ENCODE assay signal across 1 cellular context in the genomic region with DNA sequence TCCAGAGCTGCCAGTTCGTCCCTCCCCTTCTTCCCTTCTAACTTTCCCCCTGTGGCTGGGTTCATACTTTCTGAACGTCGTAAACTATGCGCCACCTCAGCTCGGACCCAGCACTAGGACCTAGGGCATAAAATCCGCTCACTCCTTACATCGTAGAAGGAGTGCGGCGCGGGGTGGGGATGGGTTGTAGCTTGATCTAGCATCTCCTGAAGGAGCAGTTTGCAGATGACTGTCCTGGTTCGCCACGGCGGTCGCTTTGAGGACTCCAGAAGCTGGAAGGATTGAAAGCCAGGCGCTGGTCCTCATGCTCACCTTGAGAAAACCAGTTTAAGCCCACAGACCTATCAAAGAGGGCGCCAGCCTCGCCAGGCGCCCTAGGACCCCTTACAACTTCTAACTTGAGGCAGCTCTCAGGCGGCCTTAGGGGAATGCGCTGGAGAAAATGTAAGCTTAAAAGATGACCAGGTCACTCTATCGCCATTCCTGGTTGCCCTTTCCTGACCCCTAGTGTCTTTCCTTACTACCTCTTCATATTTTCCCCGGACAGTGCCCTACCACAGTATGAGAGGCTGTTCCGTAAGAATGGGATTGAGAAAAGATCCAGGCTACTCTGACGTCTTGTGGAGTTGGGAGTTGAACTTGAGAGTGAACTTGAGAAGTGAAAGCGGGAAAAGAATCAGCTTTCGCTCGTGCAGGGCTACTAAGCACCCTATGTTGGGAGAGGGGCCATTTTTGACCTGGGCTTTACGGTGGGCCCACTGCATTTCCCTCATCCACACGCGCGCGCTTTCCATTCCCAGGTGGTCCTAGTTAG.
TF ChIP-seq lines count a peak whose summit lies in the region.

No MANE protein-coding gene starts in this region.

TF ChIP-seq in GM23338, 12 proteins besides CTCF, POLR2A, EP300 and RAD21:
- TF ChIP-seq, protein P1, sequence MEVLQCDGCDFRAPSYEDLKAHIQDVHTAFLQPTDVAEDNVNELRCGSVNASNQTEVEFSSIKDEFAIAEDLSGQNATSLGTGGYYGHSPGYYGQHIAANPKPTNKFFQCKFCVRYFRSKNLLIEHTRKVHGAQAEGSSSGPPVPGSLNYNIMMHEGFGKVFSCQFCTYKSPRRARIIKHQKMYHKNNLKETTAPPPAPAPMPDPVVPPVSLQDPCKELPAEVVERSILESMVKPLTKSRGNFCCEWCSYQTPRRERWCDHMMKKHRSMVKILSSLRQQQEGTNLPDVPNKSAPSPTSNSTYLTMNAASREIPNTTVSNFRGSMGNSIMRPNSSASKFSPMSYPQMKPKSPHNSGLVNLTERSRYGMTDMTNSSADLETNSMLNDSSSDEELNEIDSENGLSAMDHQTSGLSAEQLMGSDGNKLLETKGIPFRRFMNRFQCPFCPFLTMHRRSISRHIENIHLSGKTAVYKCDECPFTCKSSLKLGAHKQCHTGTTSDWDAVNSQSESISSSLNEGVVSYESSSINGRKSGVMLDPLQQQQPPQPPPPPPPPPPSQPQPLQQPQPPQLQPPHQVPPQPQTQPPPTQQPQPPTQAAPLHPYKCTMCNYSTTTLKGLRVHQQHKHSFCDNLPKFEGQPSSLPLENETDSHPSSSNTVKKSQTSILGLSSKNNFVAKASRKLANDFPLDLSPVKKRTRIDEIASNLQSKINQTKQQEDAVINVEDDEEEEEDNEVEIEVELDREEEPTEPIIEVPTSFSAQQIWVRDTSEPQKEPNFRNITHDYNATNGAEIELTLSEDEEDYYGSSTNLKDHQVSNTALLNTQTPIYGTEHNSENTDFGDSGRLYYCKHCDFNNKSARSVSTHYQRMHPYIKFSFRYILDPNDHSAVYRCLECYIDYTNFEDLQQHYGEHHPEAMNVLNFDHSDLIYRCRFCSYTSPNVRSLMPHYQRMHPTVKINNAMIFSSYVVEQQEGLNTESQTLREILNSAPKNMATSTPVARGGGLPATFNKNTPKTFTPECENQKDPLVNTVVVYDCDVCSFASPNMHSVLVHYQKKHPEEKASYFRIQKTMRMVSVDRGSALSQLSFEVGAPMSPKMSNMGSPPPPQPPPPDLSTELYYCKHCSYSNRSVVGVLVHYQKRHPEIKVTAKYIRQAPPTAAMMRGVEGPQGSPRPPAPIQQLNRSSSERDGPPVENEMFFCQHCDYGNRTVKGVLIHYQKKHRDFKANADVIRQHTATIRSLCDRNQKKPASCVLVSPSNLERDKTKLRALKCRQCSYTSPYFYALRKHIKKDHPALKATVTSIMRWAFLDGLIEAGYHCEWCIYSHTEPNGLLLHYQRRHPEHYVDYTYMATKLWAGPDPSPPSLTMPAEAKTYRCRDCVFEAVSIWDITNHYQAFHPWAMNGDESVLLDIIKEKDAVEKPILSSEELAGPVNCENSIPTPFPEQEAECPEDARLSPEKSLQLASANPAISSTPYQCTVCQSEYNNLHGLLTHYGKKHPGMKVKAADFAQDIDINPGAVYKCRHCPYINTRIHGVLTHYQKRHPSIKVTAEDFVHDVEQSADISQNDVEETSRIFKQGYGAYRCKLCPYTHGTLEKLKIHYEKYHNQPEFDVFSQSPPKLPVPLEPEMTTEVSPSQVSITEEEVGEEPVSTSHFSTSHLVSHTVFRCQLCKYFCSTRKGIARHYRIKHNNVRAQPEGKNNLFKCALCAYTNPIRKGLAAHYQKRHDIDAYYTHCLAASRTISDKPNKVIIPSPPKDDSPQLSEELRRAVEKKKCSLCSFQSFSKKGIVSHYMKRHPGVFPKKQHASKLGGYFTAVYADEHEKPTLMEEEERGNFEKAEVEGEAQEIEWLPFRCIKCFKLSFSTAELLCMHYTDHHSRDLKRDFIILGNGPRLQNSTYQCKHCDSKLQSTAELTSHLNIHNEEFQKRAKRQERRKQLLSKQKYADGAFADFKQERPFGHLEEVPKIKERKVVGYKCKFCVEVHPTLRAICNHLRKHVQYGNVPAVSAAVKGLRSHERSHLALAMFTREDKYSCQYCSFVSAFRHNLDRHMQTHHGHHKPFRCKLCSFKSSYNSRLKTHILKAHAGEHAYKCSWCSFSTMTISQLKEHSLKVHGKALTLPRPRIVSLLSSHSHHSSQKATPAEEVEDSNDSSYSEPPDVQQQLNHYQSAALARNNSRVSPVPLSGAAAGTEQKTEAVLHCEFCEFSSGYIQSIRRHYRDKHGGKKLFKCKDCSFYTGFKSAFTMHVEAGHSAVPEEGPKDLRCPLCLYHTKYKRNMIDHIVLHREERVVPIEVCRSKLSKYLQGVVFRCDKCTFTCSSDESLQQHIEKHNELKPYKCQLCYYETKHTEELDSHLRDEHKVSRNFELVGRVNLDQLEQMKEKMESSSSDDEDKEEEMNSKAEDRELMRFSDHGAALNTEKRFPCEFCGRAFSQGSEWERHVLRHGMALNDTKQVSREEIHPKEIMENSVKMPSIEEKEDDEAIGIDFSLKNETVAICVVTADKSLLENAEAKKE (CRISPR knock-in tag; IDR thresholded peaks at IDR 0.05) = no peak
- TF ChIP-seq, protein P2, sequence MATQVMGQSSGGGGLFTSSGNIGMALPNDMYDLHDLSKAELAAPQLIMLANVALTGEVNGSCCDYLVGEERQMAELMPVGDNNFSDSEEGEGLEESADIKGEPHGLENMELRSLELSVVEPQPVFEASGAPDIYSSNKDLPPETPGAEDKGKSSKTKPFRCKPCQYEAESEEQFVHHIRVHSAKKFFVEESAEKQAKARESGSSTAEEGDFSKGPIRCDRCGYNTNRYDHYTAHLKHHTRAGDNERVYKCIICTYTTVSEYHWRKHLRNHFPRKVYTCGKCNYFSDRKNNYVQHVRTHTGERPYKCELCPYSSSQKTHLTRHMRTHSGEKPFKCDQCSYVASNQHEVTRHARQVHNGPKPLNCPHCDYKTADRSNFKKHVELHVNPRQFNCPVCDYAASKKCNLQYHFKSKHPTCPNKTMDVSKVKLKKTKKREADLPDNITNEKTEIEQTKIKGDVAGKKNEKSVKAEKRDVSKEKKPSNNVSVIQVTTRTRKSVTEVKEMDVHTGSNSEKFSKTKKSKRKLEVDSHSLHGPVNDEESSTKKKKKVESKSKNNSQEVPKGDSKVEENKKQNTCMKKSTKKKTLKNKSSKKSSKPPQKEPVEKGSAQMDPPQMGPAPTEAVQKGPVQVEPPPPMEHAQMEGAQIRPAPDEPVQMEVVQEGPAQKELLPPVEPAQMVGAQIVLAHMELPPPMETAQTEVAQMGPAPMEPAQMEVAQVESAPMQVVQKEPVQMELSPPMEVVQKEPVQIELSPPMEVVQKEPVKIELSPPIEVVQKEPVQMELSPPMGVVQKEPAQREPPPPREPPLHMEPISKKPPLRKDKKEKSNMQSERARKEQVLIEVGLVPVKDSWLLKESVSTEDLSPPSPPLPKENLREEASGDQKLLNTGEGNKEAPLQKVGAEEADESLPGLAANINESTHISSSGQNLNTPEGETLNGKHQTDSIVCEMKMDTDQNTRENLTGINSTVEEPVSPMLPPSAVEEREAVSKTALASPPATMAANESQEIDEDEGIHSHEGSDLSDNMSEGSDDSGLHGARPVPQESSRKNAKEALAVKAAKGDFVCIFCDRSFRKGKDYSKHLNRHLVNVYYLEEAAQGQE (IDR thresholded peaks at IDR 0.05; ENCODE audit: unreplicated experiment) = no peak
- TF ChIP-seq NANOG (IDR thresholded peaks at IDR 0.05; ENCODE audit: borderline replicate concordance) (no peak), ZNF331 (CRISPR knock-in tag; IDR thresholded peaks at IDR 0.05; ENCODE audit: low read depth) (no peak), EZH2 (IDR thresholded peaks at IDR 0.05; ENCODE audit: low read depth, unreplicated experiment) (peak; percentile 23), POLR2AphosphoS5 (IDR thresholded peaks at IDR 0.05; ENCODE audit: low read depth) (no peak)
